ENCODE assay signal across 8 cellular contexts in genomic region chr9:129176786-129177442, GRCh38. TPM values are rescaled to one million over a fixed set of nuclear protein-coding genes. Genes with fewer than 3 reads are reported as not detected.
DNase-seq lines count a peak whose midpoint lies in the region; ATAC-seq and TF ChIP-seq lines count a peak whose summit lies in the region.

No MANE protein-coding gene starts in this region.

- peak overlapping the region in 1 of 6 donors; percentile 22 for H3K27ac Mint-ChIP-seq in immature natural killer cell

- peak overlapping the region; percentile 87 to 90 (median 89) for H3K4me3 Mint-ChIP-seq in immature natural killer cell

- peaks cover 4 to 10% (median 5%) of the 10 kb centered on the region in 3 donors for H3K27me3 Mint-ChIP-seq in immature natural killer cell (ENCODE audit: low read depth in 3 of 3)

- in situ Hi-C loops in astrocyte of the cerebellum (cut with HindIII; ENCODE audit: low sequenced_read_pairs), result no loop called here

- DNase-seq in NCI-H1417 (lab: John Stamatoyannopoulos, UW) (peak; percentile 5 to 80 (median 77)), NCI-H1417 treated with DMSO at 0.1 percent for 48 hours (lab: John Stamatoyannopoulos, UW) (no peak), NB4 (ENCODE audit: low read depth) (peak; percentile 49), astrocyte of the cerebellum (ENCODE audit: low read depth) (no peak), immature natural killer cell (peak; percentile 11 to 20 (median 15)), NCI-H128 (lab: John Stamatoyannopoulos, UW; ENCODE audit: unreplicated experiment) (no peak)
- DNase-seq in stimulated activated CD4-positive, alpha-beta T cell treated with anti-CD3 and anti-CD28 coated beads, Interleukin-4, amount 100 ng/mL, for 1 hour, result peak; percentile 6

- H3K9me3 Mint-ChIP-seq in immature natural killer cell, result no peaks in the 10 kb centered on the region

- H3K4me3 ChIP-seq in NB4 (ENCODE audit: low read depth, low read length) (peak overlapping the region; percentile 17), astrocyte of the cerebellum (ENCODE audit: low read depth, low read length) (peak overlapping the region; percentile 94)

- H3K4me1 Mint-ChIP-seq in immature natural killer cell, result peaks cover 14 to 17% of the 10 kb centered on the region in 2 donors

- TF ChIP-seq CTCF in NB4 (IDR thresholded peaks at IDR 0.05; ENCODE audit: low read depth, low read length) (no peak), astrocyte of the cerebellum (IDR thresholded peaks at IDR 0.05; ENCODE audit: low read depth, low read length, missing control alignments) (no peak)

- H3K36me3 Mint-ChIP-seq in immature natural killer cell, result no peaks in the 10 kb centered on the region

- no peak for TF ChIP-seq POLR2A in NB4 (IDR thresholded peaks at IDR 0.05; ENCODE audit: extremely low read depth, insufficient read length)

- ATAC-seq in HG03196 (IDR thresholded peaks at IDR 0.05; ENCODE audit: unreplicated experiment), result no peak

RNA-seq across cellular contexts. Expression of gene IER5L, which starts 1.1 kb away (rescaled TPM):
- 1 to 10 TPM in 1 of 3 donors, under 1 TPM in 2; 0.15 to 1.1 (median 0.16) TPM for polyA plus RNA-seq in immature natural killer cell

Comparison
In these comparisons a context has a peak if more than half of its experiments do, and no peak if none do; other contexts are left out.
1. DNase-seq: peak in NCI-H1417 (3 of 3), NB4 (single experiment), immature natural killer cell (3 of 3) and stimulated activated CD4-positive, alpha-beta T cell treated with anti-CD3 and anti-CD28 coated beads, Interleukin-4, amount 100 ng/mL, for 1 hour (single experiment); none in NCI-H1417 treated with DMSO at 0.1 percent for 48 hours (single experiment), astrocyte of the cerebellum (single experiment) and NCI-H128 (single experiment).